ENCODE assay signal across 1 cellular context in genomic region chr5:139745800-139746690, GRCh38.
A peak's percentile ranks its signal among the peaks of the same experiment; 100 is the strongest.
TF ChIP-seq lines count a peak whose summit lies in the region.

No MANE protein-coding gene starts in this region.

TF ChIP-seq in HepG2, 621 proteins besides CTCF, POLR2A, EP300 and RAD21 (continued from another document and continues in another):
- TF ChIP-seq ZNF710 (CRISPR knock-in tag; IDR thresholded peaks at IDR 0.05; ENCODE audit: borderline replicate concordance) = 0 out of 2 replicates have a peak, but pooled peaks have one; percentile 14
- peak; percentile 67; the same call in 1 of the 2 replicates for TF ChIP-seq ZNF800 (CRISPR knock-in tag; IDR thresholded peaks at IDR 0.05)
- peak; percentile 65; the same call in 1 of the 2 replicates for TF ChIP-seq ZBTB20 (CRISPR knock-in tag; IDR thresholded peaks at IDR 0.05; ENCODE audit: borderline replicate concordance, low read depth)
- peak; percentile 21 for TF ChIP-seq YY1 (IDR thresholded peaks at IDR 0.05; ENCODE audit: insufficient read depth, insufficient replicate concordance, low read depth, low read length)
- TF ChIP-seq KIAA2018 (CRISPR knock-in tag; IDR thresholded peaks at IDR 0.05; ENCODE audit: borderline replicate concordance) = no peak
- TF ChIP-seq KDM1A (CRISPR knock-in tag; IDR thresholded peaks at IDR 0.05) = no peak
- no peak for TF ChIP-seq HNF4G (IDR thresholded peaks at IDR 0.05; ENCODE audit: borderline replicate concordance, low read depth, low read length)
- no peak for TF ChIP-seq HNF4G (CRISPR knock-in tag; IDR thresholded peaks at IDR 0.05; ENCODE audit: borderline replicate concordance, low read depth)
- no peak for TF ChIP-seq ZNF572 (CRISPR knock-in tag; IDR thresholded peaks at IDR 0.05)
- no peak for TF ChIP-seq BHLHE40 (IDR thresholded peaks at IDR 0.05; ENCODE audit: low read length)
- no peak; the same call in 1 of the 2 replicates for TF ChIP-seq ETV5 (CRISPR knock-in tag; IDR thresholded peaks at IDR 0.05; ENCODE audit: borderline replicate concordance)
- peak; percentile 31; the same call in 1 of the 2 replicates for TF ChIP-seq ELF3 (CRISPR knock-in tag; IDR thresholded peaks at IDR 0.05)
- TF ChIP-seq TRIM22 (IDR thresholded peaks at IDR 0.05) = no peak
- no peak for TF ChIP-seq PCBP2 (optimal IDR thresholded peaks at IDR 0.05; ENCODE audit: low read depth, low read length, poor library complexity, severe bottlenecking)
- no peak for TF ChIP-seq MIXL1 (CRISPR knock-in tag; IDR thresholded peaks at IDR 0.05)
- TF ChIP-seq ARID4A (CRISPR knock-in tag; IDR thresholded peaks at IDR 0.05; ENCODE audit: borderline replicate concordance) = peak; percentile 59
- peak; percentile 54; the same call in 1 of the 2 replicates for TF ChIP-seq GMEB1 (CRISPR knock-in tag; IDR thresholded peaks at IDR 0.05; ENCODE audit: borderline replicate concordance)
- TF ChIP-seq BCL6 (CRISPR knock-in tag; IDR thresholded peaks at IDR 0.05) = 0 out of 2 replicates have a peak, but pooled peaks have one; percentile 19
- no peak for TF ChIP-seq NAIF1 (CRISPR knock-in tag; IDR thresholded peaks at IDR 0.05; ENCODE audit: borderline replicate concordance)
- no peak for TF ChIP-seq REPIN1 (CRISPR knock-in tag; IDR thresholded peaks at IDR 0.05; ENCODE audit: borderline replicate concordance, low read depth)
- TF ChIP-seq ZNF780A (CRISPR knock-in tag; IDR thresholded peaks at IDR 0.05) = no peak
- peak; percentile 53; the same call in 1 of the 2 replicates for TF ChIP-seq ZNF441 (CRISPR knock-in tag; IDR thresholded peaks at IDR 0.05; ENCODE audit: borderline replicate concordance)
- TF ChIP-seq IRF2 (CRISPR knock-in tag; IDR thresholded peaks at IDR 0.05) = no peak
- TF ChIP-seq ZNF781 (CRISPR knock-in tag; IDR thresholded peaks at IDR 0.05; ENCODE audit: borderline replicate concordance, not compliant biosample characterization) = peak; percentile 73
- no peak for TF ChIP-seq PLRG1 (conservative IDR thresholded peaks at IDR 0.05)
- no peak for TF ChIP-seq SCMH1 (CRISPR knock-in tag; IDR thresholded peaks at IDR 0.05; ENCODE audit: borderline replicate concordance)
- no peak for TF ChIP-seq ZNF230 (CRISPR knock-in tag; IDR thresholded peaks at IDR 0.05)
- TF ChIP-seq AHDC1 (CRISPR knock-in tag; IDR thresholded peaks at IDR 0.05; ENCODE audit: borderline replicate concordance) = no peak
